Comparison of ENCODE assay signal across 1 cellular context in genomic region chr14:105140581-105140980, GRCh38.
TF ChIP-seq lines count a peak whose summit lies in the region.

No MANE protein-coding gene starts in this region.

TF ChIP-seq in HepG2, 621 proteins besides CTCF, POLR2A, EP300 and RAD21:
- no peak for TF ChIP-seq SOX5 (CRISPR knock-in tag; IDR thresholded peaks at IDR 0.05; ENCODE audit: borderline replicate concordance)
- TF ChIP-seq, protein P1, sequence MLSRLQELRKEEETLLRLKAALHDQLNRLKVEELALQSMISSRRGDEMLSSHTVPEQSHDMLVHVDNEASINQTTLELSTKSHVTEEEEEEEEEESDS (CRISPR knock-in tag; IDR thresholded peaks at IDR 0.05; ENCODE audit: borderline replicate concordance), result no peak
- no peak for TF ChIP-seq NR0B2 (CRISPR knock-in tag; IDR thresholded peaks at IDR 0.05)
- TF ChIP-seq RAD51 (IDR thresholded peaks at IDR 0.05; ENCODE audit: borderline replicate concordance), result no peak
- TF ChIP-seq TOPORS (CRISPR knock-in tag; IDR thresholded peaks at IDR 0.05), result no peak
- TF ChIP-seq ZC3H13 (CRISPR knock-in tag; IDR thresholded peaks at IDR 0.05), result no peak
- TF ChIP-seq SP4 (CRISPR knock-in tag; IDR thresholded peaks at IDR 0.05), result no peak
- no peak for TF ChIP-seq CREB1 (IDR thresholded peaks at IDR 0.05)
- no peak for TF ChIP-seq CREB1 (CRISPR knock-in tag; IDR thresholded peaks at IDR 0.05)
- TF ChIP-seq HMGXB4 (CRISPR knock-in tag; IDR thresholded peaks at IDR 0.05; ENCODE audit: borderline replicate concordance in 1 of 2, low read depth in 1 of 2), result no peak
- TF ChIP-seq DPF2 (CRISPR knock-in tag; IDR thresholded peaks at IDR 0.05; ENCODE audit: borderline replicate concordance, low read depth), result no peak
- TF ChIP-seq POLR2AphosphoS2 (IDR thresholded peaks at IDR 0.05; ENCODE audit: low read depth, low read length), result no peak
- TF ChIP-seq ZKSCAN5 (CRISPR knock-in tag; IDR thresholded peaks at IDR 0.05), result no peak
- TF ChIP-seq ZNF850 (CRISPR knock-in tag; conservative IDR thresholded peaks at IDR 0.05), result no peak
- no peak for TF ChIP-seq KLF16 (CRISPR knock-in tag; IDR thresholded peaks at IDR 0.05)
